ENCODE assay signal across 8 cellular contexts in the genomic region with DNA sequence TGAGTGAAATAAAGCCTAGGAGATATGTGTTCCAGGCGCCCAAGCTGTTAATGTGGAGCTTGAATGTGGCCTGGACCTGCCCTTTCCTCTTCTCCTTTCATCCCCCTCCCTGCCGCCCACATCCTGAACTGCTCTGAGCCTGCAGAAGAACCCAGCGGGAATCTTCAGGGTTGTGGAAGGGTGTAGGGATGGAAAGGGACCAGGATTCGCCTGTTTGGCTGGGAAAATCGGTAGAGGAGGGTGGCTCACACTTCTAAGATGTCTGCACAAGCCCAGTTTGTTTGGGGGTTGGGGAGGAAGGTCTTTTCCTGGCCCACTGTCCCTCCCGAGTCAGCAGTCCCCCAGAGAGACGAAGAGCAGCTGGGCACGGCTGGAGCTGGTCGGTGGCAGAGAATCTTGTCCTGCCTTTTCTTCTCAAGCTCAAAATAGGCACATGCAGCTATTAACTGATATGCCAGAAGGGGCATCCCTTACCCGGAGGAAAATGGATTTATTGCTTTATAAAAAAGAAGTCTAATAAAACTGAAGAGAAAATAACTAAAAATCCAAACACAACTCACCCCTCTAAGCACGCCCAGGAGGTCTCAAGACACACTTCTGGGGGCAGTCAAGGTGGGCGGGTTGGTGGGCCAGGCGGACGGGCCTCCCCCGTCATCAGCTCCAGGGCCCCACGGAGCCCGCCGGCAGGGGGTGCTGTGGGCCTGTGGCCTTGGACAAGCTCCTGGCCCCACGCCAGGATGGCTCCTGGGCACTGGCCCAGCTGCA. TPM values are rescaled to one million over a fixed set of nuclear protein-coding genes. Genes with fewer than 3 reads are reported as not detected.
DNase-seq lines count a peak whose midpoint lies in the region; ATAC-seq and TF ChIP-seq lines count a peak whose summit lies in the region.

No MANE protein-coding gene starts in this region.

- CTCF ChIA-PET in CD8-positive, alpha-beta memory T cell (lab: Charles Lee) = interaction anchor here (1.2 kb wide), 1 partner anchor 75 kb away, joined by 4 read pairs; the partner anchor contains the start of gene RILP

- H3K27me3 Mint-ChIP-seq in CD8-positive, alpha-beta memory T cell = peaks cover 0 to 4% of the 10 kb centered on the region in 2 donors

- H3K36me3 ChIP-seq in CD8-positive, alpha-beta memory T cell (ENCODE audit: insufficient read depth, low read length) = no peaks in the 10 kb centered on the region
- H3K36me3 ChIP-seq in upper lobe of left lung = peaks cover 0 to 3% (median 0%) of the 10 kb centered on the region in 4 donors

- H3K36me3 Mint-ChIP-seq in CD8-positive, alpha-beta memory T cell = no peaks in the 10 kb centered on the region

- DNase-seq in CD8-positive, alpha-beta memory T cell = peak; percentile 28 to 65 (median 39)
- peak; percentile 44 to 53 for DNase-seq in HL-60 (ENCODE audit: low read depth in 1 of 2, low spot score in 1 of 2)
- peak; percentile 72 for DNase-seq in RKO (ENCODE audit: low spot score)
- peak; percentile 11 for DNase-seq in activated effector memory CD4-positive, alpha-beta T cell treated with Interleukin-2 at 50 U/mL for 16 hours
- peak; percentile 79 for DNase-seq in fibroblast of villous mesenchyme (ENCODE audit: low read depth)
- peak; percentile 97 for DNase-seq in omental fat pad (ENCODE audit: low spot score)
- peak; percentile 91 to 98 for DNase-seq in upper lobe of left lung

- H3K9me3 ChIP-seq in CD8-positive, alpha-beta memory T cell (ENCODE audit: low read length) = no peaks in the 10 kb centered on the region
- no peaks in the 10 kb centered on the region for H3K9me3 ChIP-seq in upper lobe of left lung

- POLR2A ChIA-PET in CD8-positive, alpha-beta memory T cell (lab: Charles Lee) = interaction anchor here (1.2 kb wide), 1 partner anchor 54 kb away, joined by 5 read pairs; the partner anchor contains the start of gene SLC43A2

- H3K9me3 Mint-ChIP-seq in CD8-positive, alpha-beta memory T cell = no peaks in the 10 kb centered on the region

- peak overlapping the region in 1 of 8 donors; percentile 26 for H3K27ac Mint-ChIP-seq in CD8-positive, alpha-beta memory T cell

- no peaks in the 10 kb centered on the region for H3K4me1 Mint-ChIP-seq in CD8-positive, alpha-beta memory T cell

- no peaks in the 10 kb centered on the region for H3K4me1 ChIP-seq in CD8-positive, alpha-beta memory T cell (ENCODE audit: insufficient read depth, low read length)
- peaks cover 45 to 48% (median 48%) of the 10 kb centered on the region in 4 donors for H3K4me1 ChIP-seq in upper lobe of left lung

- no peak for TF ChIP-seq POLR2A in upper lobe of left lung (IDR thresholded peaks at IDR 0.05)

- H3K27ac ChIP-seq in CD8-positive, alpha-beta memory T cell (ENCODE audit: low read depth, low read length) = no peak overlapping the region
- no peak overlapping the region for H3K27ac ChIP-seq in HL-60 (replicated peaks)
- H3K27ac ChIP-seq in upper lobe of left lung = peak overlapping the region; percentile 89 to 92 (median 90)

- ATAC-seq in omental fat pad (ENCODE audit: low FRiP score) = peak; percentile 44
- ATAC-seq in upper lobe of left lung (ENCODE audit: low FRiP score in 2 of 2) = peak; percentile 73 to 82
- ATAC-seq in GM21367 (IDR thresholded peaks at IDR 0.05; ENCODE audit: unreplicated experiment) = no peak

- H3K27me3 ChIP-seq in CD8-positive, alpha-beta memory T cell (ENCODE audit: insufficient read depth, low read length, poor library complexity, severe bottlenecking) = no peaks in the 10 kb centered on the region
- no peaks in the 10 kb centered on the region for H3K27me3 ChIP-seq in HL-60 (ENCODE audit: insufficient read depth, poor library complexity, severe bottlenecking)
- no peaks in the 10 kb centered on the region for H3K27me3 ChIP-seq in upper lobe of left lung

- TF ChIP-seq CTCF in HL-60 (IDR thresholded peaks at IDR 0.05; ENCODE audit: insufficient read depth, low read length) (peak; percentile 20), fibroblast of villous mesenchyme (IDR thresholded peaks at IDR 0.05; ENCODE audit: insufficient read depth, low read depth, low read length) (peak; percentile 95), omental fat pad (IDR thresholded peaks at IDR 0.05) (peak in 2 of 3 donors; percentile 60 to 94), upper lobe of left lung (IDR thresholded peaks at IDR 0.05) (peak; percentile 93 to 98 (median 96))

- peak in 1 of 4 donors; percentile 57 for TF ChIP-seq EP300 in upper lobe of left lung (IDR thresholded peaks at IDR 0.05)

- no peak overlapping the region for H3K4me3 ChIP-seq in CD8-positive, alpha-beta memory T cell (ENCODE audit: low read length)
- H3K4me3 ChIP-seq in HL-60 (replicated peaks; ENCODE audit: insufficient read depth, low read length) (no peak overlapping the region), fibroblast of villous mesenchyme (ENCODE audit: low read depth, low read length) (no peak overlapping the region), upper lobe of left lung (peak overlapping the region in 2 of 4 donors; percentile 5 to 9)

- 20 to 22% methylated on average over 18 to 19 of the region's 19 CpGs for WGBS in upper lobe of left lung, 2 donors

- no peak overlapping the region for H3K4me3 Mint-ChIP-seq in CD8-positive, alpha-beta memory T cell

RNA-seq across cellular contexts. Expression of gene PITPNA, which starts 11.5 kb away (rescaled TPM):
- total RNA-seq in CD8-positive, alpha-beta memory T cell = 10 to 100 TPM; 80.5 to 85.0 TPM
- polyA plus RNA-seq in CD8-positive, alpha-beta memory T cell = 39.6 TPM
- total RNA-seq in fibroblast of villous mesenchyme = 20.9 and 24.2 TPM in 2 replicates
- 10 to 100 TPM; 27.6 to 49.7 (median 33.7) TPM for total RNA-seq in omental fat pad
- 10 to 100 TPM; 35.0 to 90.2 (median 53.4) TPM for total RNA-seq in upper lobe of left lung

RNA-seq across cellular contexts. Expression of gene SLC43A2, which starts 54.5 kb away (rescaled TPM):
- 10 to 100 TPM in 1 of 2 experiments, 1 to 10 TPM in 1; 9.0 to 10.2 TPM for total RNA-seq in CD8-positive, alpha-beta memory T cell
- 1.6 TPM for polyA plus RNA-seq in CD8-positive, alpha-beta memory T cell
- total RNA-seq in fibroblast of villous mesenchyme (3.5 and 8.6 TPM in 2 replicates), omental fat pad (10 to 100 TPM; 21.0 to 39.9 (median 23.1) TPM), upper lobe of left lung (10 to 100 TPM; 16.9 to 79.0 (median 49.2) TPM)

RNA-seq across cellular contexts. Expression of gene INPP5K, which starts 57.7 kb away (rescaled TPM):
- total RNA-seq in CD8-positive, alpha-beta memory T cell = 10 to 100 TPM; 29.5 to 31.9 TPM
- 80.2 TPM for polyA plus RNA-seq in CD8-positive, alpha-beta memory T cell
- total RNA-seq in fibroblast of villous mesenchyme = 19.9 and 23.5 TPM in 2 replicates
- total RNA-seq in omental fat pad = 100 to 1,000 TPM; 103 to 279 (median 153) TPM
- total RNA-seq in upper lobe of left lung = 100 to 1,000 TPM in 2 of 6 donors, 10 to 100 TPM in 4; 60.9 to 155 (median 84.6) TPM

Comparison
In these comparisons a context has a peak if more than half of its experiments do, and no peak if none do; other contexts are left out.
1. DNase-seq: peak in every context shown above with its lines; median percentile 97 in omental fat pad; 94 in upper lobe of left lung; 79 in fibroblast of villous mesenchyme; 72 in RKO; 48 in HL-60; 39 in CD8-positive, alpha-beta memory T cell; 11 in activated effector memory CD4-positive, alpha-beta T cell treated with Interleukin-2 at 50 U/mL for 16 hours.
2. H3K27ac ChIP-seq: peak in upper lobe of left lung (4 of 4); none in CD8-positive, alpha-beta memory T cell (single experiment) and HL-60 (single experiment).
3. CTCF ChIP-seq: peak in every context shown above with its lines; median percentile 96 in upper lobe of left lung; 95 in fibroblast of villous mesenchyme; 77 in omental fat pad; 20 in HL-60.